29 cellular contexts compared by ENCODE assay signal in genomic region chr5:126948453-126948852, GRCh38.
"Had no signal": no experiment of that assay in that cellular context is flagged by ENCODE, and none has a peak within 500 bp of the region (broad histone marks: within the 10 kb centered on the region; RNA-seq: fewer than 3 reads in every experiment).

No MANE protein-coding gene starts in this region.

- H3K36me3 ChIP-seq: left lung, pancreas, prostate gland, suprapubic skin, thoracic aorta, tibial artery, upper lobe of right lung had no signal

- H3K27me3 ChIP-seq: left lung, pancreas, suprapubic skin, tibial artery, upper lobe of right lung had no signal

- H3K4me3 ChIP-seq: left lung, lung, mucosa of descending colon, pancreas, prostate gland, skin epidermis, suprapubic skin, thoracic aorta, tibial artery, upper lobe of right lung had no signal

- H3K4me3 Mint-ChIP-seq: immature natural killer cell; naive thymus-derived CD8-positive, alpha-beta T cell; nephron; neural crest cell; stimulated activated naive CD8-positive, alpha-beta T cell treated with anti-CD3 and anti-CD28 coated beads, Interleukin-15, Interleukin-2, amounts not matched to agents 100 ng/mL and 50 ng/mL, for 24 hours had no signal

- H3K9me3 ChIP-seq: left lung, mucosa of descending colon, pancreas, prostate gland, suprapubic skin, thoracic aorta, tibial artery, upper lobe of right lung had no signal

- H3K36me3 Mint-ChIP-seq: immature natural killer cell had no signal

- DNase-seq: head of caudate nucleus; hippocampal formation; immature natural killer cell; left colon; left lung; midbrain; mucosa of descending colon; naive thymus-derived CD8-positive, alpha-beta T cell; nucleus accumbens; pancreas; posterior cingulate gyrus; retina; right cardiac atrium; stimulated activated CD4-positive, alpha-beta T cell treated with anti-CD3 and anti-CD28 coated beads, Interleukin-12 subunit alpha, Interleukin-12 subunit beta, amount 100 ng/mL, for 4 hours; stimulated activated CD4-positive, alpha-beta T cell treated with anti-CD3 and anti-CD28 coated beads, Interleukin-15, amount 100 ng/mL, for 24 hours; stimulated activated CD4-positive, alpha-beta T cell treated with anti-CD3 and anti-CD28 coated beads, Interleukin-2, amount 100 ng/mL, for 24 hours; stimulated activated CD4-positive, alpha-beta T cell treated with anti-CD3 and anti-CD28 coated beads, Interleukin-4, amount 100 ng/mL, for 1 hour; stimulated activated naive CD4-positive, alpha-beta T cell; tibial artery; upper lobe of right lung had no signal

- H3K27ac ChIP-seq: left lung, pancreas, prostate gland, skin epidermis, suprapubic skin, thoracic aorta, tibial artery, upper lobe of right lung had no signal

- ATAC-seq: left colon; left lung; mucosa of descending colon; naive thymus-derived CD8-positive, alpha-beta T cell; right cardiac atrium; sciatic nerve; upper lobe of right lung had no signal

- H3K27ac Mint-ChIP-seq: immature natural killer cell; naive thymus-derived CD8-positive, alpha-beta T cell; nephron; stimulated activated naive CD8-positive, alpha-beta T cell treated with anti-CD3 and anti-CD28 coated beads, Interleukin-15, Interleukin-2, amounts not matched to agents 100 ng/mL and 50 ng/mL, for 24 hours had no signal

- H3K27me3 Mint-ChIP-seq: naive thymus-derived CD8-positive, alpha-beta T cell; stimulated activated naive CD8-positive, alpha-beta T cell treated with anti-CD3 and anti-CD28 coated beads, Interleukin-15, Interleukin-2, amounts not matched to agents 100 ng/mL and 50 ng/mL, for 24 hours had no signal

- H3K9me3 Mint-ChIP-seq: immature natural killer cell; naive thymus-derived CD8-positive, alpha-beta T cell; nephron; neural crest cell; stimulated activated naive CD8-positive, alpha-beta T cell treated with anti-CD3 and anti-CD28 coated beads, Interleukin-15, Interleukin-2, amounts not matched to agents 100 ng/mL and 50 ng/mL, for 24 hours had no signal

- H3K4me1 ChIP-seq: left lung, prostate gland, suprapubic skin, tibial artery, upper lobe of right lung had no signal

- H3K4me1 Mint-ChIP-seq: immature natural killer cell, nephron had no signal
